29 cellular contexts compared by ENCODE assay signal in genomic region chr12:116563262-116563661, GRCh38. TPM values are rescaled to one million over a fixed set of nuclear protein-coding genes. Genes with fewer than 3 reads are reported as not detected.
"Had no signal": no experiment of that assay in that cellular context is flagged by ENCODE, and none has a peak within 500 bp of the region (broad histone marks: within the 10 kb centered on the region; RNA-seq: fewer than 3 reads in every experiment).

No MANE protein-coding gene starts in this region.

- H3K9me3 ChIP-seq: body of pancreas, tibial artery, upper lobe of right lung had no signal

- FAIRE-seq: colon, endometrium had no signal

- H3K9ac ChIP-seq: neural progenitor cell had no signal

- H2AFZ ChIP-seq: neural progenitor cell had no signal

- H3K36me3 ChIP-seq: esophagus squamous epithelium, heart right ventricle, left lung, neural progenitor cell, right atrium auricular region, stomach, tibial artery, upper lobe of right lung had no signal

- ATAC-seq: activated CD8-positive, alpha-beta memory T cell treated with anti-CD3 and anti-CD28 coated beads, Interleukin-2, amount 10 ng/mL, durations not matched to agents 7 days and 5 days; activated CD8-positive, alpha-beta T cell treated with anti-CD3 and anti-CD28 coated beads, Interleukin-2, amount 10 ng/mL, durations not matched to agents 7 days and 5 days; body of pancreas; heart right ventricle; left lung; natural killer cell; stimulated activated naive B cell treated with anti-CD40 and anti-IgM and Interleukin-4, amounts not matched to agents 10 μg/mL and 1 μg/mL and 100 μg/mL, for 72 hours; upper lobe of right lung had no signal

- H3K4me3 ChIP-seq: body of pancreas, esophagus squamous epithelium, heart right ventricle, left lung, lung, neural progenitor cell, right atrium auricular region, stomach, tibial artery, upper lobe of right lung had no signal

- H3K27ac ChIP-seq: body of pancreas, epithelial cell of prostate, esophagus squamous epithelium, heart right ventricle, left lung, neural progenitor cell, right atrium auricular region, stomach, tibial artery, upper lobe of right lung had no signal

- DNase-seq: activated CD4-positive, alpha-beta T cell treated with anti-CD3 and anti-CD28 coated beads for 1 hour; activated CD4-positive, alpha-beta T cell treated with anti-CD3 and anti-CD28 coated beads, Interleukin-2, amount 10 ng/mL, durations not matched to agents 7 days and 5 days; activated CD8-positive, alpha-beta memory T cell treated with anti-CD3 and anti-CD28 coated beads, Interleukin-2, amount 10 ng/mL, durations not matched to agents 7 days and 5 days; activated CD8-positive, alpha-beta T cell treated with anti-CD3 and anti-CD28 coated beads, Interleukin-2, amount 10 ng/mL, durations not matched to agents 7 days and 5 days; activated effector memory CD4-positive, alpha-beta T cell treated with Interleukin-2 at 50 U/mL for 16 hours; activated naive CD4-positive, alpha-beta T cell treated with Interleukin-2 at 50 U/mL for 16 hours; anterior cingulate cortex; body of pancreas; dermis blood vessel endothelial cell; effector CD4-positive, alpha-beta T cell; esophagus squamous epithelium; foreskin melanocyte; heart right ventricle; kidney glomerular epithelial cell; left lung; mesendoderm; natural killer cell; stimulated activated CD4-positive, alpha-beta T cell treated with anti-CD3 and anti-CD28 coated beads, Interleukin-15, amount 100 ng/mL, for 24 hours; stimulated activated CD4-positive, alpha-beta T cell treated with anti-CD3 and anti-CD28 coated beads, Interleukin-2, amount 100 ng/mL, for 24 hours; stimulated activated naive B cell treated with anti-CD40 and anti-IgM and Interleukin-4, amounts not matched to agents 10 μg/mL and 1 μg/mL and 100 μg/mL, for 72 hours; stomach; tibial artery; upper lobe of right lung had no signal

- H3K4me2 ChIP-seq: neural progenitor cell had no signal

- H3K27me3 ChIP-seq: body of pancreas, esophagus squamous epithelium, heart right ventricle, left lung, neural progenitor cell, right atrium auricular region, stomach, tibial artery, upper lobe of right lung had no signal

RNA-seq across cellular contexts. Expression of gene MAP1LC3B2, which starts 4.1 kb away (rescaled TPM):
- total RNA-seq: body of pancreas, dermis blood vessel endothelial cell, upper lobe of right lung had no signal
